ENCODE assay signal across 14 cellular contexts in the genomic region with DNA sequence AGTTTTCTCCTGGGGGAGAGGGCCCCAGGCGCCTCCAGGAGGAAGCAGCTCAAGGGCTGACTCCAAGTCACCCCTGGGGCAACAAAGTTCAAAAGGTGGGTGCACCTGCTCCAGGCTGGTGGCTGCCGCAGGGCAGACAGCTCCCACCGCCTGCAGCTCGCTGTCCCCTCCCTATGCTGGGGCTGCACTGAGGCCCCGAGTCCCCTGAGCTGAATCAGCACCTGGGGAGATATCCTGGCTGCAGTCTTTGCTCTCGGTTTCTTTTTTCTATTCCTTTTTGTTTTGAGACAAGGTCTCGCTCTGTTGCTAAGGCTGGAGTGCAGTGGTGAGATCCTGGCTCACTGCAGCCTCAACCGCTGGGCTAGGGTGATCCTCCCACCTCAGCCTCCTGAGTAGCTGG.
DNase-seq lines count a peak whose midpoint lies in the region; ATAC-seq and TF ChIP-seq lines count a peak whose summit lies in the region.
"Had no signal": no experiment of that assay in that cellular context is flagged by ENCODE, and none has a peak within 500 bp of the region (broad histone marks: within the 10 kb centered on the region; RNA-seq: fewer than 3 reads in every experiment).

No MANE protein-coding gene starts in this region.

- no peaks in the 10 kb centered on the region for H3K9me3 ChIP-seq in RWPE2 (ENCODE audit: severe bottlenecking)
- no peaks in the 10 kb centered on the region for H3K9me3 ChIP-seq in T-helper 17 cell (ENCODE audit: control insufficient read depth, low read length, poor library complexity, severe bottlenecking)
- peaks cover 0 to 3% (median 0%) of the 10 kb centered on the region in 4 donors for H3K9me3 ChIP-seq in tibial nerve
- H3K9me3 ChIP-seq: ascending aorta, MG63 had no signal

- H3K36me3 ChIP-seq in RWPE2 (ENCODE audit: low read depth) = no peaks in the 10 kb centered on the region
- H3K36me3 ChIP-seq in tibial nerve = no peaks in the 10 kb centered on the region
- H3K36me3 ChIP-seq: ascending aorta, MG63 had no signal

- H3K27ac Mint-ChIP-seq in T-helper 17 cell = no peak overlapping the region

- H3K27me3 ChIP-seq in RWPE2 (ENCODE audit: insufficient read depth, poor library complexity, severe bottlenecking) = peaks cover 11% of the 10 kb centered on the region
- no peaks in the 10 kb centered on the region for H3K27me3 ChIP-seq in tibial nerve
- H3K27me3 ChIP-seq: ascending aorta, MG63 had no signal

- 76 to 78% methylated on average over 8 of the region's 8 CpGs for WGBS in tibial nerve, 2 donors

- H3K4me3 ChIP-seq in RWPE2 (ENCODE audit: severe bottlenecking) = no peak overlapping the region
- H3K4me3 ChIP-seq in tibial nerve = no peak overlapping the region
- H3K4me3 ChIP-seq: ascending aorta, MG63 had no signal

- ATAC-seq in GM18499 (IDR thresholded peaks at IDR 0.05; ENCODE audit: insufficient read depth, unreplicated experiment) = peak; percentile 97
- ATAC-seq in GM21381 (IDR thresholded peaks at IDR 0.05; ENCODE audit: unreplicated experiment) = peak; percentile 98
- ATAC-seq in HG03060 (IDR thresholded peaks at IDR 0.05; ENCODE audit: low read depth, unreplicated experiment) = peak; percentile 98
- ATAC-seq in RWPE2 (ENCODE audit: low read depth) = no peak
- no peak for ATAC-seq in T-helper 17 cell
- no peak for ATAC-seq in omental fat pad (ENCODE audit: low FRiP score)
- ATAC-seq: HCT116 had no signal

- peaks cover 12% of the 10 kb centered on the region for H3K4me1 Mint-ChIP-seq in T-helper 17 cell

- H3K27me3 Mint-ChIP-seq in T-helper 17 cell = peaks cover 15% of the 10 kb centered on the region

- TF ChIP-seq EP300 in tibial nerve (IDR thresholded peaks at IDR 0.05) = no peak

- TF ChIP-seq CTCF in RWPE2 (IDR thresholded peaks at IDR 0.05; ENCODE audit: poor library complexity, severe bottlenecking) = no peak
- TF ChIP-seq CTCF in tibial nerve (IDR thresholded peaks at IDR 0.05) = no peak
- no peak for TF ChIP-seq CTCF in omental fat pad (IDR thresholded peaks at IDR 0.05)

- DNase-seq in RWPE2 (ENCODE audit: low spot score) (peak; percentile 26), T-helper 17 cell (no peak), tibial nerve (ENCODE audit: low spot score in 2 of 2) (no peak), omental fat pad (ENCODE audit: low spot score) (no peak)
- no peak for DNase-seq in activated CD4-positive, alpha-beta T cell treated with anti-CD3 and anti-CD28 coated beads, Interleukin-2, amount 50 U/mL, for 4 hours
- DNase-seq: MG63, NCI-H524, SW 1271 had no signal

- TF ChIP-seq POLR2A in tibial nerve (IDR thresholded peaks at IDR 0.05) = no peak

- no peaks in the 10 kb centered on the region for H3K4me1 ChIP-seq in RWPE2 (ENCODE audit: insufficient read depth, poor library complexity, severe bottlenecking)
- no peaks in the 10 kb centered on the region for H3K4me1 ChIP-seq in tibial nerve
- H3K4me1 ChIP-seq: ascending aorta had no signal

- H3K36me3 Mint-ChIP-seq in T-helper 17 cell (ENCODE audit: low read depth) = peaks cover 3% of the 10 kb centered on the region

- H3K4me3 Mint-ChIP-seq in T-helper 17 cell = no peak overlapping the region

- H3K27ac ChIP-seq in RWPE2 (ENCODE audit: poor library complexity, severe bottlenecking) (no peak overlapping the region), tibial nerve (no peak overlapping the region)
- H3K27ac ChIP-seq: ascending aorta, C4-2B had no signal

Comparison
In these comparisons a context has a peak if more than half of its experiments do, and no peak if none do; other contexts are left out.
1. ATAC-seq: peak in GM18499 (single experiment), GM21381 (single experiment) and HG03060 (single experiment); none in RWPE2 (single experiment), T-helper 17 cell (single experiment) and omental fat pad (single experiment).